ENCODE assay signal across 10 cellular contexts in the genomic region with DNA sequence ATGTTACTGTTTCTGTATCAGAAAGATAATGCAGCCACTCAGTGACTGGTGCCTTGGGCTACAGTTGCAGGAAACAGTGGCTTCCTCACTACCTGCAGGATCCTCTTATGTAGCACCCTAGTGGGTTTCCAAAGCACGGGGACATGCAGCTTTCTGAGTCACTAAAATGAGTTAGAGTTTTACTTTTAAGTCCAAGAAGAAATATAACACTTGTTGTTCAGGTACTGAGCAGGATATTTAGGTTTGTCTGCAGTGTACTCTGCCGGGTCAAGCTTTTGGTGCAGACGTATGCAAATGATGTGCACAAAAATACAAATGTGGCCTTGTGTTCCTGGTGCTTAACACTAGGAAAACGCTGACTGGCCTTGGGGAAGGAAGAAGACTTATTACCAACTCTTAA. TPM values are rescaled to one million over a fixed set of nuclear protein-coding genes. Genes with fewer than 3 reads are reported as not detected.
A peak's percentile ranks its signal among the peaks of the same experiment; 100 is the strongest.
DNase-seq lines count a peak whose midpoint lies in the region; TF ChIP-seq lines count a peak whose summit lies in the region.
"Had no signal": no experiment of that assay in that cellular context is flagged by ENCODE, and none has a peak within 500 bp of the region (broad histone marks: within the 10 kb centered on the region; RNA-seq: fewer than 3 reads in every experiment).

No MANE protein-coding gene starts in this region.

- H3K27me3 Mint-ChIP-seq in activated naive CD4-positive, alpha-beta T cell treated with anti-CD3 and anti-CD28 coated beads, Interleukin-2, amount 10 ng/mL, durations not matched to agents 7 days and 5 days = no peaks in the 10 kb centered on the region

- CTCF ChIA-PET in activated naive CD4-positive, alpha-beta T cell treated with anti-CD3 and anti-CD28 coated beads, Interleukin-2, amount 10 ng/mL, durations not matched to agents 7 days and 5 days (lab: Charles Lee) = interaction anchor here (0.9 to 1.3 kb wide), 4 partner anchors 26 to 37 kb away, joined by 3 to 5 read pairs (median 3); no protein-coding TSS in a partner anchor

- H3K4me1 Mint-ChIP-seq in activated naive CD4-positive, alpha-beta T cell treated with anti-CD3 and anti-CD28 coated beads, Interleukin-2, amount 10 ng/mL, durations not matched to agents 7 days and 5 days = peaks cover 53% of the 10 kb centered on the region

- H3K4me3 Mint-ChIP-seq in activated naive CD4-positive, alpha-beta T cell treated with anti-CD3 and anti-CD28 coated beads, Interleukin-2, amount 10 ng/mL, durations not matched to agents 7 days and 5 days = peak overlapping the region; percentile 41

- H3K4me2 ChIP-seq in osteoblast (ENCODE audit: insufficient read depth, low read length) = no peak overlapping the region

- no peaks in the 10 kb centered on the region for H3K9me3 Mint-ChIP-seq in activated naive CD4-positive, alpha-beta T cell treated with anti-CD3 and anti-CD28 coated beads, Interleukin-2, amount 10 ng/mL, durations not matched to agents 7 days and 5 days

- peaks cover 20% of the 10 kb centered on the region for H3K36me3 Mint-ChIP-seq in activated naive CD4-positive, alpha-beta T cell treated with anti-CD3 and anti-CD28 coated beads, Interleukin-2, amount 10 ng/mL, durations not matched to agents 7 days and 5 days

- no peak overlapping the region for H2AFZ ChIP-seq in osteoblast (ENCODE audit: low read length)

- H3K4me3 ChIP-seq in tibial artery (no peak overlapping the region), osteoblast (ENCODE audit: insufficient read depth, low read length) (no peak overlapping the region)

- H3K79me2 ChIP-seq in osteoblast (ENCODE audit: insufficient read depth, low read length) = no peaks in the 10 kb centered on the region

- H3K36me3 ChIP-seq in tibial artery (no peaks in the 10 kb centered on the region), osteoblast (ENCODE audit: insufficient read depth, low read length) (no peaks in the 10 kb centered on the region)

- DNase-seq in activated naive CD4-positive, alpha-beta T cell treated with anti-CD3 and anti-CD28 coated beads, Interleukin-2, amount 10 ng/mL, durations not matched to agents 7 days and 5 days = peak; percentile 52
- no peak for DNase-seq in activated naive CD4-positive, alpha-beta T cell (lab: John Stamatoyannopoulos, UW)
- DNase-seq in globus pallidus (ENCODE audit: low spot score) (peak; percentile 59), tibial artery (no peak), NCI-H2081 (lab: John Stamatoyannopoulos, UW) (no peak), osteoblast (ENCODE audit: insufficient read length, low spot score, missing footprints) (no peak), NCI-H2029 (lab: John Stamatoyannopoulos, UW) (no peak)

- peak overlapping the region; percentile 63 to 85 for H3K27ac ChIP-seq in tibial artery
- H3K27ac ChIP-seq in osteoblast (ENCODE audit: low read depth, low read length) = no peak overlapping the region

- peak overlapping the region; percentile 88 for H3K27ac Mint-ChIP-seq in activated naive CD4-positive, alpha-beta T cell treated with anti-CD3 and anti-CD28 coated beads, Interleukin-2, amount 10 ng/mL, durations not matched to agents 7 days and 5 days

- H3K4me1 ChIP-seq in tibial artery = peaks cover 8 to 78% (median 62%) of the 10 kb centered on the region in 4 donors
- H3K4me1 ChIP-seq in osteoblast (ENCODE audit: insufficient read depth, low read length) = peaks cover 10% of the 10 kb centered on the region

- no peaks in the 10 kb centered on the region for H3K27me3 ChIP-seq in tibial artery
- H3K27me3 ChIP-seq in osteoblast (ENCODE audit: insufficient read depth, low read length) = no peaks in the 10 kb centered on the region

- TF ChIP-seq CTCF in tibial artery (IDR thresholded peaks at IDR 0.05) (no peak), osteoblast (IDR thresholded peaks at IDR 0.05; ENCODE audit: extremely low read depth, low read depth, low read length) (no peak)

- H4K20me1 ChIP-seq in osteoblast (ENCODE audit: insufficient read depth, low read length) = no peaks in the 10 kb centered on the region

- H3K9me3 ChIP-seq in tibial artery = no peaks in the 10 kb centered on the region
- H3K9me3 ChIP-seq in osteoblast (ENCODE audit: low read depth, low read length) = no peaks in the 10 kb centered on the region

- intact Hi-C loops in tibial artery (cut with DNase I; ENCODE audit: low total_unique reads) = no loop called here

- TF ChIP-seq POLR2A in Raji (IDR thresholded peaks at IDR 0.05; ENCODE audit: insufficient read depth, low read depth, low read length) = peak; percentile 18; the same call in 1 of the 2 replicates

RNA-seq across cellular contexts. Expression of a gene that starts 22.0 kb away (rescaled TPM):
- total RNA-seq in osteoblast = 1.4 and 2.1 TPM in 2 replicates

RNA-seq across cellular contexts. Expression of a gene that starts 43.4 kb away (rescaled TPM):
- total RNA-seq in osteoblast = 69.2 and 70.2 TPM in 2 replicates

RNA-seq across cellular contexts. Expression of a gene that starts 46.0 kb away (rescaled TPM):
- total RNA-seq in osteoblast = not detected in 2 replicates
- total RNA-seq: lung microvascular endothelial cell, NCI-H460 had no signal

Comparison
In these comparisons a context has a peak if more than half of its experiments do, and no peak if none do; other contexts are left out.
1. DNase-seq: peak in activated naive CD4-positive, alpha-beta T cell treated with anti-CD3 and anti-CD28 coated beads, Interleukin-2, amount 10 ng/mL, durations not matched to agents 7 days and 5 days (single experiment) and globus pallidus (single experiment); none in activated naive CD4-positive, alpha-beta T cell (0 of 4), tibial artery (0 of 2), NCI-H2081 (0 of 2), osteoblast (single experiment) and NCI-H2029 (single experiment).